26 cellular contexts compared by ENCODE assay signal in genomic region chr2:224841910-224842309, GRCh38.
"Had no signal": no experiment of that assay in that cellular context is flagged by ENCODE, and none has a peak within 500 bp of the region (broad histone marks: within the 10 kb centered on the region; RNA-seq: fewer than 3 reads in every experiment).

No MANE protein-coding gene starts in this region.

- DNase-seq: activated CD4-positive, alpha-beta T cell treated with anti-CD3 and anti-CD28 coated beads for 4 hours; activated CD4-positive, alpha-beta T cell treated with anti-CD3 and anti-CD28 coated beads, Interleukin-2, amount 50 U/mL, for 4 hours; activated CD8-positive, alpha-beta memory T cell treated with anti-CD3 and anti-CD28 coated beads, Interleukin-2, amount 50 U/mL, for 4 hours; activated naive CD4-positive, alpha-beta T cell; activated T-cell treated with anti-CD3 and anti-CD28 coated beads, Interleukin-2, amount 50 U/mL, for 1 hour; aorta; brain microvascular endothelial cell; cortex of kidney; foreskin fibroblast; heart right ventricle; mesenchymal stem cell; naive thymus-derived CD8-positive, alpha-beta T cell; right lobe of liver; stimulated activated CD4-positive, alpha-beta T cell treated with anti-CD3 and anti-CD28 coated beads, Interleukin-12 subunit alpha, Interleukin-12 subunit beta, amount 100 ng/mL, for 4 hours; stimulated activated CD4-positive, alpha-beta T cell treated with anti-CD3 and anti-CD28 coated beads, Interleukin-4, amount 100 ng/mL, for 1 hour; stimulated activated naive CD8-positive, alpha-beta T cell treated with anti-CD3 and anti-CD28 coated beads, Interleukin-15, amount 100 ng/mL, for 72 hours; T-cell had no signal

- FAIRE-seq: endothelial cell of umbilical vein had no signal

- H3K4me1 ChIP-seq: right lobe of liver, suprapubic skin, tibial nerve had no signal

- H3K27me3 ChIP-seq: brain microvascular endothelial cell, heart right ventricle, right lobe of liver, SJSA1, suprapubic skin, tibial nerve had no signal

- H3K27me3 Mint-ChIP-seq: activated naive CD8-positive, alpha-beta T cell; naive thymus-derived CD8-positive, alpha-beta T cell; stimulated activated memory B cell treated with anti-CD40 and anti-IgM and Interleukin-4, amounts not matched to agents 10 μg/mL and 1 μg/mL and 100 μg/mL, for 72 hours; stimulated activated naive CD8-positive, alpha-beta T cell treated with anti-CD3 and anti-CD28 coated beads, Interleukin-15, amount 100 ng/mL, for 72 hours; T-cell had no signal

- H3K9me3 ChIP-seq: right lobe of liver, SJSA1, suprapubic skin, tibial nerve had no signal

- H3K27ac Mint-ChIP-seq: stimulated activated memory B cell treated with anti-CD40 and anti-IgM and Interleukin-4, amounts not matched to agents 10 μg/mL and 1 μg/mL and 100 μg/mL, for 72 hours had no signal

- H3K36me3 ChIP-seq: right lobe of liver, suprapubic skin had no signal

- H3K27ac ChIP-seq: brain microvascular endothelial cell, heart right ventricle, right lobe of liver, SJSA1, skin epidermis, suprapubic skin, tibial nerve, VCaP had no signal

- ATAC-seq: esophagus mucosa; heart right ventricle; naive thymus-derived CD8-positive, alpha-beta T cell; right lobe of liver; stimulated activated memory B cell treated with anti-CD40 and anti-IgM and Interleukin-4, amounts not matched to agents 10 μg/mL and 1 μg/mL and 100 μg/mL, for 72 hours; stimulated activated naive CD8-positive, alpha-beta T cell treated with anti-CD3 and anti-CD28 coated beads, Interleukin-15, amount 100 ng/mL, for 72 hours; T-cell had no signal

- H3K4me3 Mint-ChIP-seq: activated naive CD8-positive, alpha-beta T cell; stimulated activated memory B cell treated with anti-CD40 and anti-IgM and Interleukin-4, amounts not matched to agents 10 μg/mL and 1 μg/mL and 100 μg/mL, for 72 hours; stimulated activated naive CD8-positive, alpha-beta T cell treated with anti-CD3 and anti-CD28 coated beads, Interleukin-15, amount 100 ng/mL, for 72 hours; T-cell had no signal

- H3K4me3 ChIP-seq: heart right ventricle, right lobe of liver, SJSA1, skin epidermis, suprapubic skin, tibial nerve had no signal

- H3K4me1 Mint-ChIP-seq: stimulated activated memory B cell treated with anti-CD40 and anti-IgM and Interleukin-4, amounts not matched to agents 10 μg/mL and 1 μg/mL and 100 μg/mL, for 72 hours; stimulated activated naive CD8-positive, alpha-beta T cell treated with anti-CD3 and anti-CD28 coated beads, Interleukin-15, amount 100 ng/mL, for 72 hours; T-cell had no signal
